In genomic region chr6:37262446-37263026, GRCh38 we compare ENCODE assay signal across 23 cellular contexts.
A peak's percentile ranks its signal among the peaks of the same experiment; 100 is the strongest.
DNase-seq lines count a peak whose midpoint lies in the region; ATAC-seq and TF ChIP-seq lines count a peak whose summit lies in the region.
"Had no signal": no experiment of that assay in that cellular context is flagged by ENCODE, and none has a peak within 500 bp of the region (broad histone marks: within the 10 kb centered on the region; RNA-seq: fewer than 3 reads in every experiment).

No MANE protein-coding gene starts in this region.

- no peak overlapping the region for H3K9ac ChIP-seq in SK-N-MC (ENCODE audit: insufficient read length)
- H3K9ac ChIP-seq: KMS-11 had no signal

- no peaks in the 10 kb centered on the region for H3K27me3 Mint-ChIP-seq in nephron (ENCODE audit: low read depth)
- H3K27me3 Mint-ChIP-seq: activated T-helper 17 cell treated with anti-CD3 and anti-CD28 coated beads, Interleukin-2, amount 50 U/mL, for 72 hours; B cell had no signal

- no peak overlapping the region for H3K4me3 ChIP-seq in SK-N-MC
- H3K4me3 ChIP-seq: coronary artery, HAP-1, heart left ventricle, mucosa of descending colon, upper lobe of right lung had no signal

- ATAC-seq in HG03039 (IDR thresholded peaks at IDR 0.05; ENCODE audit: unreplicated experiment), result no peak
- ATAC-seq: activated CD4-positive, CD25-positive, alpha-beta regulatory T cell treated with anti-CD3 and anti-CD28 coated beads, Interleukin-2, amount 50 U/mL, for 24 hours; activated T-helper 17 cell treated with anti-CD3 and anti-CD28 coated beads, Interleukin-2, amount 50 U/mL, for 72 hours; heart left ventricle; mucosa of descending colon; upper lobe of right lung had no signal

- peak overlapping the region in 2 of 3 experiments; percentile 22 to 24 for H3K27ac Mint-ChIP-seq in nephron
- H3K27ac Mint-ChIP-seq: activated T-helper 17 cell treated with anti-CD3 and anti-CD28 coated beads, Interleukin-2, amount 50 U/mL, for 72 hours; B cell; endodermal cell had no signal

- H3K36me3 ChIP-seq in KOPT-K1 (ENCODE audit: insufficient read depth, low read length) (0 out of 2 replicates have a peak, but pooled peaks cover 4% of the 10 kb centered on the region), SK-N-MC (ENCODE audit: insufficient read depth, low read length) (no peaks in the 10 kb centered on the region; the same call in 1 of the 2 replicates)
- H3K36me3 ChIP-seq: heart left ventricle, upper lobe of right lung had no signal

- peaks cover 3% of the 10 kb centered on the region for H3K36me3 Mint-ChIP-seq in nephron (ENCODE audit: low read depth)

- H3K9me3 ChIP-seq in KOPT-K1 (ENCODE audit: insufficient read depth, low read length, poor library complexity, severe bottlenecking), result no peaks in the 10 kb centered on the region
- no peaks in the 10 kb centered on the region for H3K9me3 ChIP-seq in SK-N-MC (ENCODE audit: low read depth, low read length)
- H3K9me3 ChIP-seq: Caco-2, HAP-1, mucosa of descending colon, upper lobe of right lung had no signal

- no peaks in the 10 kb centered on the region for H3K9me3 Mint-ChIP-seq in nephron
- H3K9me3 Mint-ChIP-seq: activated T-helper 17 cell treated with anti-CD3 and anti-CD28 coated beads, Interleukin-2, amount 50 U/mL, for 72 hours; endodermal cell had no signal

- no peak for TF ChIP-seq CTCF in nephron (IDR thresholded peaks at IDR 0.05; ENCODE audit: unreplicated experiment in 3 of 3)

- H3K4me1 Mint-ChIP-seq in nephron, result peaks cover 34% of the 10 kb centered on the region

- H3K27ac ChIP-seq in KOPT-K1 (ENCODE audit: low read depth, low read length, poor library complexity, severe bottlenecking) (peak overlapping the region; percentile 96), SK-N-MC (0 out of 2 replicates have a peak overlapping the region, but pooled peaks have one; percentile 21)
- H3K27ac ChIP-seq: coronary artery, heart left ventricle, KMS-11, upper lobe of right lung had no signal

- H3K4me3 Mint-ChIP-seq in nephron, result no peak overlapping the region
- H3K4me3 Mint-ChIP-seq: activated T-helper 17 cell treated with anti-CD3 and anti-CD28 coated beads, Interleukin-2, amount 50 U/mL, for 72 hours; B cell; endodermal cell had no signal

- DNase-seq in NCI-H1092 treated with DMSO at 0.1 percent for 48 hours (lab: John Stamatoyannopoulos, UW) (peak; percentile 3), NCI-H1092 (lab: John Stamatoyannopoulos, UW) (no peak), SK-N-MC (ENCODE audit: low read depth, low spot score) (no peak), NCI-H1694 treated with DMSO at 0.1 percent for 48 hours (lab: John Stamatoyannopoulos, UW) (no peak), cerebellar cortex (ENCODE audit: low spot score) (no peak)
- DNase-seq: Caco-2; endodermal cell; heart left ventricle; mucosa of descending colon; NCI-H1048; NCI-H2227 treated with DMSO at 0.1 percent for 48 hours; stimulated activated CD4-positive, alpha-beta T cell treated with anti-CD3 and anti-CD28 coated beads, Interleukin-4, amount 100 ng/mL, for 4 hours; T-helper 9 cell; upper lobe of right lung had no signal
